Comparison of ENCODE assay signal across 22 cellular contexts in the genomic region with DNA sequence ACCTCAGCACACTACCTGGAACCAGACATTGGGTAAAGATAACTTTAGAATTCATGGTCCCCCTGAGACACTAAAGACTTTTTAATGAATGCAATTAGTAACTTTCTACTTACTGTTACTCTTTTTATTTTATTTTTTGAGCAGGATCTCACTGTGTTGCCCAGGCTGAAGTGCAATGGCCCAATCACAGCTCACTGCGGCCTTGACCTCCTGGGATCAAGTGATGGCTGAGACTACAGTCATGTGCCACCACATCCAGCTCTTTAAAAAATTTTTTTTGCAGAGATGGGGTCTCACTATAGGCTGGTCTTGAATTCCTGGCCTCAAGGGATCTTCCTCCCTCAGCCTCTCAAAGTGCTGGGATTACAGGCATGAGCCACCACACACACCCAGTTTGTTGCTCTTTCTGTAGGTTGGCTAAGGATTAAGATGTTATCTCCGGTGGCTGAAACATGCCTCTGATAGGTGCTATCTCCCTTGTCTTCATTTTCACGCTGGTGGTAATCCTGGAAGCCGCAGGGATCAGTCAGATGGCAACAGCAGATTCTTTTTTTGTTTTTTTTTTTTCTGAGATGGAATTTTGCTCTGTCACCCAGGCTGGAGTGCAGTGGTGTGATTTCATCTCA.
DNase-seq lines count a peak whose midpoint lies in the region; ATAC-seq, FAIRE-seq and TF ChIP-seq lines count a peak whose summit lies in the region.
"Had no signal": no experiment of that assay in that cellular context is flagged by ENCODE, and none has a peak within 500 bp of the region (broad histone marks: within the 10 kb centered on the region; RNA-seq: fewer than 3 reads in every experiment).

No MANE protein-coding gene starts in this region.

- POLR2A ChIA-PET in A549 (lab: Yijun Ruan, JAX): no interaction called here
- POLR2A ChIA-PET in HEK293 (lab: Yijun Ruan, JAX): no interaction called here

- TF ChIP-seq POLR2A in A549 (IDR thresholded peaks at IDR 0.05; ENCODE audit: low read length): no peak

- peaks cover 8% of the 10 kb centered on the region for H3K79me1 ChIP-seq in mesendoderm (ENCODE audit: low read length)

- no peak overlapping the region for H2BK120ac ChIP-seq in mesendoderm (ENCODE audit: low read depth, low read length)

- H3K4me3 ChIP-seq in A549 (no peak overlapping the region), HEK293 (ENCODE audit: low read depth, low read length) (no peak overlapping the region), mesendoderm (ENCODE audit: low read length) (no peak overlapping the region)
- H3K4me3 ChIP-seq: BLaER1, SJSA1 had no signal

- no peak for ATAC-seq in A549
- ATAC-seq: PC-3, Right ventricle myocardium inferior had no signal

- H3K27me3 ChIP-seq in mesendoderm (ENCODE audit: insufficient read depth, low read length, poor library complexity): no peaks in the 10 kb centered on the region
- H3K27me3 ChIP-seq: BLaER1, SJSA1 had no signal

- H3K36me3 ChIP-seq in HEK293 (ENCODE audit: control insufficient read depth in 2 of 2, insufficient read depth in 1 of 2, low read length in 2 of 2) (no peaks in the 10 kb centered on the region), mesendoderm (ENCODE audit: control insufficient read depth, insufficient read depth, low read length) (no peaks in the 10 kb centered on the region)
- H3K36me3 ChIP-seq: SJSA1 had no signal

- peaks cover 70% of the 10 kb centered on the region for H3K4me1 ChIP-seq in A549
- peaks cover 7% of the 10 kb centered on the region for H3K4me1 ChIP-seq in HEK293 (ENCODE audit: control insufficient read depth, insufficient read depth, low read length)
- peaks cover 5% of the 10 kb centered on the region for H3K4me1 ChIP-seq in mesendoderm (ENCODE audit: control insufficient read depth, low read depth, low read length)
- H3K4me1 ChIP-seq: BLaER1 had no signal

- no peak for FAIRE-seq in A549 (lab: Jason Lieb, UNC)
- FAIRE-seq: D721Med had no signal

- TF ChIP-seq CTCF in A549 (IDR thresholded peaks at IDR 0.05): no peak
- no peak for TF ChIP-seq CTCF in HEK293 (tag by site-specific recombination; IDR thresholded peaks at IDR 0.05)

- H3K56ac ChIP-seq in mesendoderm (ENCODE audit: low read length): no peak overlapping the region

- TF ChIP-seq EP300 in A549 (IDR thresholded peaks at IDR 0.05): no peak

- no peak overlapping the region for H3K9ac ChIP-seq in mesendoderm (ENCODE audit: low read length)
- H3K9ac ChIP-seq: BLaER1 had no signal

- H2BK15ac ChIP-seq in mesendoderm (replicated peaks; ENCODE audit: low read depth): no peak overlapping the region

- H3K27ac ChIP-seq in A549 (peak overlapping the region; percentile 23 to 92; a peak in 4 of 6 replicates), HEK293 (ENCODE audit: extremely low read depth, low read depth, low read length) (no peak overlapping the region), mesendoderm (ENCODE audit: low read depth, low read length) (peak overlapping the region; percentile 13)
- H3K27ac ChIP-seq: BLaER1, SJSA1 had no signal

- no peak overlapping the region for H3K23ac ChIP-seq in mesendoderm (ENCODE audit: low read length)

- TF ChIP-seq RAD21 in A549 (conservative IDR thresholded peaks at IDR 0.05 in 1 of 2, IDR thresholded peaks at IDR 0.05 in 1 of 2): no peak

- H3K4ac ChIP-seq in mesendoderm (ENCODE audit: low read depth, low read length): no peak overlapping the region

- no peak overlapping the region for H4K5ac ChIP-seq in mesendoderm (ENCODE audit: low read length)

- no peak for DNase-seq in A549 (ENCODE audit: low read depth in 1 of 2, low spot score in 1 of 2)
- DNase-seq in amniotic epithelial cell (ENCODE audit: low read depth): peak; percentile 76
- DNase-seq in mesendoderm: peak; percentile 97
- no peak for DNase-seq in cortex of kidney (lab: John Stamatoyannopoulos, UW)
- DNase-seq in medulla oblongata (ENCODE audit: extremely low spot score): no peak
- DNase-seq in effector CD8-positive, alpha-beta T cell (lab: John Stamatoyannopoulos, UW): no peak
- no peak for DNase-seq in NCI-H2171 treated with DMSO at 0.1 percent for 48 hours (lab: John Stamatoyannopoulos, UW)
- DNase-seq: CD4-positive, CD25-positive, alpha-beta regulatory T cell; H7; HFFc6; NCI-H1048; NCI-H1417; NCI-H1694; NCI-H2029 treated with DMSO at 0.1 percent for 48 hours; NCI-H226; NCI-H510A treated with DMSO at 0.1 percent for 48 hours; PC-3 had no signal

- no peak overlapping the region for H2AK5ac ChIP-seq in mesendoderm (ENCODE audit: low read length)

- H2BK5ac ChIP-seq in mesendoderm (ENCODE audit: low read length): no peak overlapping the region

- H3K79me2 ChIP-seq in mesendoderm (ENCODE audit: control insufficient read depth, insufficient read depth, low read length): peaks cover 6% of the 10 kb centered on the region

- H3K18ac ChIP-seq in mesendoderm (ENCODE audit: low read length): no peak overlapping the region

- WGBS in A549 (ENCODE audit: missing lambda C conversion rate): 88% methylated on average over 4 of the region's 4 CpGs
- WGBS in mesendoderm (ENCODE audit: extremely low coverage, insufficient coverage, low lambda C conversion rate): no CpG with 5 or more reads among the region's 4 CpGs

- H3K4me2 ChIP-seq in A549 (no peak overlapping the region), mesendoderm (ENCODE audit: low read length) (no peak overlapping the region)
- H3K4me2 ChIP-seq: BLaER1 had no signal

- H3K9me3 ChIP-seq in A549 (no peaks in the 10 kb centered on the region), HEK293 (ENCODE audit: control insufficient read depth, insufficient read depth, low read depth, low read length) (no peaks in the 10 kb centered on the region)
- H3K9me3 ChIP-seq: BLaER1, SJSA1 had no signal

- CTCF ChIA-PET in A549 (lab: Yijun Ruan, JAX): interaction anchor here (0.6 to 2.7 kb wide), 6 partner anchors 11 to 601 kb away, joined by 3 to 8 read pairs (median 3); no protein-coding TSS in a partner anchor
- CTCF ChIA-PET in HEK293 (lab: Yijun Ruan, JAX): no interaction called here

- H4K8ac ChIP-seq in mesendoderm (ENCODE audit: low read depth, low read length): no peak overlapping the region

TF ChIP-seq in A549, 52 proteins besides CTCF, POLR2A, EP300 and RAD21:
- no peak for TF ChIP-seq RNF2 (IDR thresholded peaks at IDR 0.05; ENCODE audit: borderline replicate concordance, low read depth)
- TF ChIP-seq NR3C1 (IDR thresholded peaks at IDR 0.05): no peak
- TF ChIP-seq PHF8 (IDR thresholded peaks at IDR 0.05; ENCODE audit: borderline replicate concordance, low read depth): no peak
- TF ChIP-seq MAZ (IDR thresholded peaks at IDR 0.05; ENCODE audit: borderline replicate concordance, low read depth, low read length): no peak
- TF ChIP-seq EHMT2 (IDR thresholded peaks at IDR 0.05; ENCODE audit: low read depth): no peak

TF ChIP-seq in HEK293, 187 proteins besides CTCF, POLR2A, EP300 and RAD21:
- TF ChIP-seq ZNF747 (tag by site-specific recombination; IDR thresholded peaks at IDR 0.05) (no peak), ZNF121 (tag by site-specific recombination; IDR thresholded peaks at IDR 0.05) (peak; percentile 72; the same call in 1 of the 2 replicates)

Comparison
In these comparisons a context has a peak if more than half of its experiments do, and no peak if none do; other contexts are left out.
1. DNase-seq: peak in amniotic epithelial cell (single experiment) and mesendoderm (single experiment); none in A549 (0 of 2), cortex of kidney (single experiment), medulla oblongata (single experiment), effector CD8-positive, alpha-beta T cell (single experiment) and NCI-H2171 treated with DMSO at 0.1 percent for 48 hours (single experiment).